ENCODE assay signal across 11 cellular contexts in genomic region chr3:73719877-73720276, GRCh38.
DNase-seq lines count a peak whose midpoint lies in the region; ATAC-seq and TF ChIP-seq lines count a peak whose summit lies in the region.
"Had no signal": no experiment of that assay in that cellular context is flagged by ENCODE, and none has a peak within 500 bp of the region (broad histone marks: within the 10 kb centered on the region; RNA-seq: fewer than 3 reads in every experiment).

No MANE protein-coding gene starts in this region.

- H3K4me1 ChIP-seq in breast epithelium = peaks cover 8 to 11% of the 10 kb centered on the region in 2 donors
- no peaks in the 10 kb centered on the region for H3K4me1 ChIP-seq in fibroblast of lung (ENCODE audit: control insufficient read depth, extremely low read depth, insufficient read depth, low read length)
- H3K4me1 ChIP-seq in osteoblast (ENCODE audit: insufficient read depth, low read length) = peaks cover 24% of the 10 kb centered on the region
- H3K4me1 ChIP-seq: body of pancreas had no signal

- no peak for DNase-seq in breast epithelium (ENCODE audit: low spot score in 2 of 2)
- DNase-seq in MCF 10A (ENCODE audit: unreplicated experiment) = no peak
- DNase-seq in fibroblast of lung (ENCODE audit: low read depth in 2 of 2) = peak; percentile 27 to 58
- peak; percentile 83 for DNase-seq in osteoblast (ENCODE audit: insufficient read length, low spot score, missing footprints)
- DNase-seq in ureter (ENCODE audit: low spot score) = peak; percentile 62
- DNase-seq in NCI-H345 treated with DMSO at 0.1 percent for 48 hours (lab: John Stamatoyannopoulos, UW; ENCODE audit: unreplicated experiment) = no peak
- DNase-seq: activated T-cell treated with anti-CD3 and anti-CD28 coated beads for 4 hours, body of pancreas, islet precursor cell had no signal

- peak overlapping the region; percentile 10 for H3K9ac ChIP-seq in fibroblast of lung (ENCODE audit: insufficient read depth, low read length)

- H2AFZ ChIP-seq in fibroblast of lung (ENCODE audit: low read length) = peak overlapping the region; percentile 62
- H2AFZ ChIP-seq in osteoblast (ENCODE audit: low read length) = peak overlapping the region; percentile 90

- H3K4me2 ChIP-seq in fibroblast of lung (ENCODE audit: extremely low read depth, insufficient read depth, low read length) (peak overlapping the region; percentile 92), osteoblast (ENCODE audit: insufficient read depth, low read length) (peak overlapping the region; percentile 86)

- H3K27me3 ChIP-seq in breast epithelium = no peaks in the 10 kb centered on the region
- no peaks in the 10 kb centered on the region for H3K27me3 ChIP-seq in fibroblast of lung (ENCODE audit: control insufficient read depth, insufficient read depth, low read length)
- H3K27me3 ChIP-seq in osteoblast (ENCODE audit: insufficient read depth, low read length) = no peaks in the 10 kb centered on the region
- H3K27me3 ChIP-seq: body of pancreas had no signal

- no peaks in the 10 kb centered on the region for H4K20me1 ChIP-seq in fibroblast of lung (ENCODE audit: control insufficient read depth, extremely low read depth, insufficient read depth, low read length)
- H4K20me1 ChIP-seq in osteoblast (ENCODE audit: insufficient read depth, low read length) = no peaks in the 10 kb centered on the region

- ATAC-seq in HG03457 (IDR thresholded peaks at IDR 0.05; ENCODE audit: unreplicated experiment) (no peak), HG03432 (IDR thresholded peaks at IDR 0.05; ENCODE audit: unreplicated experiment) (no peak)
- ATAC-seq: body of pancreas had no signal

- POLR2A ChIA-PET in MCF 10A (lab: Yijun Ruan, JAX) = no interaction called here

- no peak overlapping the region for H3K27ac Mint-ChIP-seq in MCF 10A (ENCODE audit: low read depth, unreplicated experiment)

- TF ChIP-seq CTCF in breast epithelium (IDR thresholded peaks at IDR 0.05) (no peak), MCF 10A (IDR thresholded peaks at IDR 0.05; ENCODE audit: unreplicated experiment) (no peak), fibroblast of lung (conservative IDR thresholded peaks at IDR 0.05 in 1 of 2, IDR thresholded peaks at IDR 0.05 in 1 of 2; ENCODE audit: low read depth in 1 of 2, low read length in 2 of 2) (no peak), osteoblast (IDR thresholded peaks at IDR 0.05; ENCODE audit: extremely low read depth, low read depth, low read length) (no peak)

- H3K9me3 Mint-ChIP-seq in MCF 10A (ENCODE audit: unreplicated experiment) = no peaks in the 10 kb centered on the region

- BruUV-seq in MCF 10A (replicated peaks; lab: Mats Ljungman, UMichigan) = no TSS peak

- no peaks in the 10 kb centered on the region for H3K9me3 ChIP-seq in breast epithelium
- H3K9me3 ChIP-seq in fibroblast of lung (ENCODE audit: control insufficient read depth, insufficient read depth, low read depth, low read length) = no peaks in the 10 kb centered on the region
- no peaks in the 10 kb centered on the region for H3K9me3 ChIP-seq in osteoblast (ENCODE audit: low read depth, low read length)
- H3K9me3 ChIP-seq: body of pancreas had no signal

- intact Hi-C loops in breast epithelium (cut with DNase I; ENCODE audit: low total_unique reads) (no loop called here), MCF 10A (cut with micrococcal nuclease) (no loop called here)

- no peaks in the 10 kb centered on the region for H3K36me3 ChIP-seq in breast epithelium
- no peaks in the 10 kb centered on the region for H3K36me3 ChIP-seq in fibroblast of lung (ENCODE audit: control insufficient read depth, insufficient read depth, low read length)
- no peaks in the 10 kb centered on the region for H3K36me3 ChIP-seq in osteoblast (ENCODE audit: insufficient read depth, low read length)

- no peak overlapping the region for H3K4me3 Mint-ChIP-seq in MCF 10A (ENCODE audit: unreplicated experiment)

- peak overlapping the region; percentile 69 to 91 for H3K27ac ChIP-seq in breast epithelium
- peak overlapping the region; percentile 50 for H3K27ac ChIP-seq in fibroblast of lung (ENCODE audit: insufficient read depth, low read length)
- H3K27ac ChIP-seq in osteoblast (ENCODE audit: low read depth, low read length) = peak overlapping the region; percentile 70
- H3K27ac ChIP-seq: body of pancreas had no signal

- H3K27me3 Mint-ChIP-seq in MCF 10A (ENCODE audit: insufficient read depth, unreplicated experiment) = no peaks in the 10 kb centered on the region

- H3K4me1 Mint-ChIP-seq in MCF 10A (ENCODE audit: insufficient read depth, unreplicated experiment) = no peaks in the 10 kb centered on the region

- CTCF ChIA-PET in MCF 10A (lab: Yijun Ruan, JAX) = interaction anchor here (1.0 to 1.2 kb wide), 2 partner anchors 11 to 128 kb away, joined by 3 to 7 read pairs; no protein-coding TSS in a partner anchor

- no peaks in the 10 kb centered on the region for H3K79me2 ChIP-seq in fibroblast of lung (ENCODE audit: control insufficient read depth, insufficient read depth, low read length)
- no peaks in the 10 kb centered on the region for H3K79me2 ChIP-seq in osteoblast (ENCODE audit: insufficient read depth, low read length)

- no peaks in the 10 kb centered on the region for H3K36me3 Mint-ChIP-seq in MCF 10A (ENCODE audit: insufficient read depth, unreplicated experiment)

- H3K4me3 ChIP-seq in breast epithelium = peak overlapping the region in 2 of 3 donors; percentile 17 to 39
- H3K4me3 ChIP-seq in fibroblast of lung (replicated peaks in 1 of 4; ENCODE audit: control extremely low read depth in 1 of 4, insufficient read depth in 1 of 4, low read depth in 3 of 4, low read length in 4 of 4) = peak overlapping the region in 3 of 4 experiments; percentile 24 to 39 (median 37)
- H3K4me3 ChIP-seq in osteoblast (ENCODE audit: insufficient read depth, low read length) = peak overlapping the region; percentile 50
- H3K4me3 ChIP-seq: body of pancreas had no signal

- no peak for TF ChIP-seq POLR2A in breast epithelium (IDR thresholded peaks at IDR 0.05)

Comparison
In these comparisons a context has a peak if more than half of its experiments do, and no peak if none do; other contexts are left out.
1. DNase-seq: peak in fibroblast of lung (2 of 2), osteoblast (single experiment) and ureter (single experiment); none in breast epithelium (0 of 2), MCF 10A (single experiment) and NCI-H345 treated with DMSO at 0.1 percent for 48 hours (single experiment).
2. Peak in every context shown above with its lines, with median percentiles within 50 percentile points of each other: H3K27ac ChIP-seq and H3K4me3 ChIP-seq.